9 cellular contexts compared by ENCODE assay signal in genomic region chr20:32485770-32486248, GRCh38.
A peak's percentile ranks its signal among the peaks of the same experiment; 100 is the strongest.
DNase-seq lines count a peak whose midpoint lies in the region; TF ChIP-seq lines count a peak whose summit lies in the region.
"Had no signal": no experiment of that assay in that cellular context is flagged by ENCODE, and none has a peak within 500 bp of the region (broad histone marks: within the 10 kb centered on the region; RNA-seq: fewer than 3 reads in every experiment).

No MANE protein-coding gene starts in this region.

- intact Hi-C loops in vagina (cut with DNase I), result no loop called here

- H3K27me3 Mint-ChIP-seq in activated naive CD4-positive, alpha-beta T cell treated with anti-CD3 and anti-CD28 coated beads, Interleukin-2, amount 50 U/mL, for 24 hours, result no peaks in the 10 kb centered on the region
- H3K27me3 Mint-ChIP-seq: activated B cell treated with CpG ODN at 0.5 μM for 24 hours had no signal

- no peak for TF ChIP-seq CTCF in vagina (IDR thresholded peaks at IDR 0.05)

- no peak for DNase-seq in activated naive CD4-positive, alpha-beta T cell (lab: John Stamatoyannopoulos, UW)
- DNase-seq in caudate nucleus (lab: John Stamatoyannopoulos, UW) (no peak), vagina (ENCODE audit: extremely low spot score in 2 of 2) (no peak), 8988T (no peak), DMS114 treated with DMSO at 0.1 percent for 48 hours (lab: John Stamatoyannopoulos, UW; ENCODE audit: unreplicated experiment) (no peak)
- DNase-seq in effector CD8-positive, alpha-beta T cell (lab: John Stamatoyannopoulos, UW), result no peak
- DNase-seq: activated B cell treated with CpG ODN at 0.5 μM for 24 hours had no signal

- peaks cover 24 to 28% of the 10 kb centered on the region in 2 donors for H3K4me1 ChIP-seq in mucosa of rectum (ENCODE audit: control insufficient read depth in 2 of 2, insufficient read depth in 2 of 2, low read length in 2 of 2)
- H3K4me1 ChIP-seq in vagina, result peaks cover 25% of the 10 kb centered on the region

- peaks cover 11% of the 10 kb centered on the region for H3K36me3 Mint-ChIP-seq in activated naive CD4-positive, alpha-beta T cell treated with anti-CD3 and anti-CD28 coated beads, Interleukin-2, amount 50 U/mL, for 24 hours

- H3K9ac ChIP-seq in mucosa of rectum (ENCODE audit: low read depth in 1 of 2, low read length in 2 of 2), result peak overlapping the region in 1 of 2 donors; percentile 21

- H3K4me1 Mint-ChIP-seq in activated naive CD4-positive, alpha-beta T cell treated with anti-CD3 and anti-CD28 coated beads, Interleukin-2, amount 50 U/mL, for 24 hours, result peaks cover 45% of the 10 kb centered on the region

- no peak for TF ChIP-seq POLR2A in vagina (IDR thresholded peaks at IDR 0.05)

- no peaks in the 10 kb centered on the region for H3K9me3 ChIP-seq in mucosa of rectum (ENCODE audit: control insufficient read depth in 2 of 2, low read length in 2 of 2)
- no peaks in the 10 kb centered on the region for H3K9me3 ChIP-seq in vagina

- peak overlapping the region; percentile 95 for H3K4me3 Mint-ChIP-seq in activated naive CD4-positive, alpha-beta T cell treated with anti-CD3 and anti-CD28 coated beads, Interleukin-2, amount 50 U/mL, for 24 hours

- H3K9me3 Mint-ChIP-seq in activated naive CD4-positive, alpha-beta T cell treated with anti-CD3 and anti-CD28 coated beads, Interleukin-2, amount 50 U/mL, for 24 hours, result peaks cover 8% of the 10 kb centered on the region
- H3K9me3 Mint-ChIP-seq: activated B cell treated with CpG ODN at 0.5 μM for 24 hours had no signal

- H3K27ac ChIP-seq in caudate nucleus (ENCODE audit: low read depth, low read length) (peak overlapping the region; percentile 81), mucosa of rectum (ENCODE audit: low read depth in 2 of 2, low read length in 2 of 2) (peak overlapping the region; percentile 38 to 84), vagina (peak overlapping the region; percentile 88)

- no peak overlapping the region for H3K4me3 ChIP-seq in mucosa of rectum (ENCODE audit: low read length in 2 of 2)
- H3K4me3 ChIP-seq in vagina, result no peak overlapping the region

- H3K27me3 ChIP-seq in mucosa of rectum (ENCODE audit: control insufficient read depth in 2 of 2, insufficient read depth in 2 of 2, low read length in 2 of 2), result no peaks in the 10 kb centered on the region
- H3K27me3 ChIP-seq in vagina, result no peaks in the 10 kb centered on the region

- H3K27ac Mint-ChIP-seq in activated naive CD4-positive, alpha-beta T cell treated with anti-CD3 and anti-CD28 coated beads, Interleukin-2, amount 50 U/mL, for 24 hours, result peak overlapping the region; percentile 95

- H3K36me3 ChIP-seq in mucosa of rectum (ENCODE audit: control insufficient read depth in 2 of 2, insufficient read depth in 2 of 2, low read length in 2 of 2) (no peaks in the 10 kb centered on the region), vagina (no peaks in the 10 kb centered on the region)
